ENCODE assay signal across 14 cellular contexts in the genomic region with DNA sequence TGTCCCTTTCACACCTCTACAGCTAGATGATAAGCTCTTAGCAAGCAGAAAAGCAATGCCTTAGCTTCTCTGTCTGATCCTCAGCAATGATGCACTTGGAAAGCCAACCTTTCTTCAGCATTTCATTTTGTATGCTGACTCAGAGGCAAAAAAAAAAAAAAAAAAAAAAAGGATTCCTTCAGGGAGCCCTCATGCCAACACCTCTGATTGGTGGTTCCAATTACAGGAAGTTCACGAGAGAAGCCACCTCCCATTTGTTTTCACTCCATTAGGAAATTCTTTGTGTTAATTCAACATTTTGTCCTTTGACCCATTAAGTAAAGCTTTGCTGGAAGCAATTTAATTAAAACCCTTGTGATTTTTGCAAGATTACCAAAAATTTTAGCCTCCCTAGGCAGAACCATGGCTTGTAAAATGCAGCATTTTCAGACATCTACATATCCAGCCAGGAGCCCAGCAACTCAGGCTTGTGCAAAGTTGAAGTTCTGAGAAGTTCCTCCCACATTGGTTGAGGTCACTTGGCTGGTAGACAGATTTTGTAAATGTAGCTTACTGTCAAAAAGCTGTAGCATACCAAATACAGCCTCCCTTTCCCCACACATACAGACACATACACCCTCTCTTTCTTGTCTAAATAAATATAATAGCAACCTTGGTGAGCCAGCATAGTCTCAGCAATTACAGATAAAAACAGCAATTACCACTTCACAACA.
DNase-seq lines count a peak whose midpoint lies in the region; ATAC-seq and TF ChIP-seq lines count a peak whose summit lies in the region.
"Had no signal": no experiment of that assay in that cellular context is flagged by ENCODE, and none has a peak within 500 bp of the region (broad histone marks: within the 10 kb centered on the region; RNA-seq: fewer than 3 reads in every experiment).

No MANE protein-coding gene starts in this region.

- POLR2A ChIA-PET in HEK293 (lab: Yijun Ruan, JAX) (no interaction called here), RWPE1 (lab: Yijun Ruan, JAX; ENCODE audit: low non-redundant PET) (no interaction called here)

- no peaks in the 10 kb centered on the region for H3K9me3 ChIP-seq in HEK293 (ENCODE audit: control insufficient read depth, insufficient read depth, low read depth, low read length)
- H3K9me3 ChIP-seq in subcutaneous abdominal adipose tissue (ENCODE audit: control insufficient read depth in 5 of 5, low read length in 5 of 5), result no peaks in the 10 kb centered on the region
- H3K9me3 ChIP-seq: psoas muscle had no signal

- no peaks in the 10 kb centered on the region for H3K36me3 ChIP-seq in HEK293 (ENCODE audit: control insufficient read depth in 2 of 2, insufficient read depth in 1 of 2, low read length in 2 of 2)
- H3K36me3 ChIP-seq in subcutaneous abdominal adipose tissue (ENCODE audit: control insufficient read depth in 5 of 5, insufficient read depth in 5 of 5, low read length in 5 of 5), result no peaks in the 10 kb centered on the region

- DNase-seq in RWPE1 (ENCODE audit: low spot score), result peak; percentile 18
- DNase-seq in iPS-NIHi11 (ENCODE audit: low spot score), result peak; percentile 52
- no peak for DNase-seq in GM13976 (ENCODE audit: low spot score)
- DNase-seq: activated CD8-positive, alpha-beta memory T cell treated with anti-CD3 and anti-CD28 coated beads for 24 hours; H7; NCI-H2107; psoas muscle; substantia nigra had no signal

- in situ Hi-C loops in GM13976 (cut with MboI; ENCODE audit: low sequenced_read_pairs, unreplicated experiment), result no loop called here

- TF ChIP-seq CTCF in HEK293 (tag by site-specific recombination; IDR thresholded peaks at IDR 0.05) (no peak), RWPE1 (conservative IDR thresholded peaks at IDR 0.05; ENCODE audit: low read depth) (no peak), GM13976 (IDR thresholded peaks at IDR 0.05; ENCODE audit: borderline replicate concordance, control extremely low read depth, extremely low read depth, insufficient read depth, missing control alignments) (no peak)

- H3K4me1 ChIP-seq in HEK293 (ENCODE audit: control insufficient read depth, insufficient read depth, low read length) (no peaks in the 10 kb centered on the region), subcutaneous abdominal adipose tissue (ENCODE audit: control insufficient read depth in 5 of 5, insufficient read depth in 5 of 5, low read length in 5 of 5) (peaks cover 4 to 13% (median 11%) of the 10 kb centered on the region in 5 donors)

- H3K4me3 ChIP-seq in HEK293 (ENCODE audit: low read depth, low read length) (no peak overlapping the region), subcutaneous abdominal adipose tissue (ENCODE audit: low read depth in 1 of 5, low read length in 5 of 5) (no peak overlapping the region)
- H3K4me3 ChIP-seq: K562, psoas muscle had no signal

- TF ChIP-seq POLR2A in GM18505 (IDR thresholded peaks at IDR 0.05; ENCODE audit: borderline replicate concordance, extremely low read depth, insufficient read depth, insufficient read length), result no peak

- H3K27me3 ChIP-seq in subcutaneous abdominal adipose tissue (ENCODE audit: control insufficient read depth in 5 of 5, insufficient read depth in 4 of 5, low read length in 5 of 5), result no peaks in the 10 kb centered on the region

- ATAC-seq in GM19397 (IDR thresholded peaks at IDR 0.05; ENCODE audit: unreplicated experiment), result no peak
- no peak for ATAC-seq in GM18505 (IDR thresholded peaks at IDR 0.05; ENCODE audit: unreplicated experiment)
- ATAC-seq: K562, Panc1, psoas muscle had no signal

- no peak overlapping the region for H3K27ac ChIP-seq in HEK293 (ENCODE audit: extremely low read depth, low read depth, low read length)
- no peak overlapping the region for H3K27ac ChIP-seq in RWPE1
- H3K27ac ChIP-seq in subcutaneous abdominal adipose tissue (ENCODE audit: low read depth, low read length), result peak overlapping the region; percentile 48
- H3K27ac ChIP-seq: psoas muscle had no signal

- no peak overlapping the region for H3K9ac ChIP-seq in subcutaneous abdominal adipose tissue (ENCODE audit: low read length in 5 of 5)

- CTCF ChIA-PET in HEK293 (lab: Yijun Ruan, JAX), result interaction anchor here (0.5 to 1.0 kb wide), 4 partner anchors 12 to 395 kb away, joined by 3 to 6 read pairs (median 4); no protein-coding TSS in a partner anchor
- CTCF ChIA-PET in RWPE1 (lab: Yijun Ruan, JAX), result interaction anchor here (0.7 kb wide), 1 partner anchor 170 kb away, joined by 3 read pairs; no protein-coding TSS in a partner anchor

TF ChIP-seq in HEK293, 187 proteins besides CTCF, POLR2A, EP300 and RAD21:
- 0 out of 2 replicates have a peak, but pooled peaks have one; percentile 41 for TF ChIP-seq PRDM6 (tag by site-specific recombination; IDR thresholded peaks at IDR 0.05)
- no peak for TF ChIP-seq ZXDB (tag by site-specific recombination; IDR thresholded peaks at IDR 0.05)
- TF ChIP-seq, protein P1, sequence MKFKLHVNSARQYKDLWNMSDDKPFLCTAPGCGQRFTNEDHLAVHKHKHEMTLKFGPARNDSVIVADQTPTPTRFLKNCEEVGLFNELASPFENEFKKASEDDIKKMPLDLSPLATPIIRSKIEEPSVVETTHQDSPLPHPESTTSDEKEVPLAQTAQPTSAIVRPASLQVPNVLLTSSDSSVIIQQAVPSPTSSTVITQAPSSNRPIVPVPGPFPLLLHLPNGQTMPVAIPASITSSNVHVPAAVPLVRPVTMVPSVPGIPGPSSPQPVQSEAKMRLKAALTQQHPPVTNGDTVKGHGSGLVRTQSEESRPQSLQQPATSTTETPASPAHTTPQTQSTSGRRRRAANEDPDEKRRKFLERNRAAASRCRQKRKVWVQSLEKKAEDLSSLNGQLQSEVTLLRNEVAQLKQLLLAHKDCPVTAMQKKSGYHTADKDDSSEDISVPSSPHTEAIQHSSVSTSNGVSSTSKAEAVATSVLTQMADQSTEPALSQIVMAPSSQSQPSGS (tag by site-specific recombination; IDR thresholded peaks at IDR 0.05; ENCODE audit: low read depth), result no peak
TF ChIP-seq in HEK293: peak in this region for 1.
